Comparison of ENCODE assay signal across 1 cellular context in genomic region chr21:38769253-38769780, GRCh38.
TF ChIP-seq lines count a peak whose summit lies in the region.

No MANE protein-coding gene starts in this region.

TF ChIP-seq in HepG2, 621 proteins besides CTCF, POLR2A, EP300 and RAD21:
- TF ChIP-seq CBX2 (IDR thresholded peaks at IDR 0.05; ENCODE audit: low read depth, low read length): 0 out of 2 replicates have a peak, but pooled peaks have one; percentile 48
- TF ChIP-seq CBX2 (CRISPR knock-in tag; IDR thresholded peaks at IDR 0.05; ENCODE audit: low read depth): no peak
- no peak for TF ChIP-seq ZBTB49 (CRISPR knock-in tag; IDR thresholded peaks at IDR 0.05; ENCODE audit: borderline replicate concordance)
